In the genomic region with DNA sequence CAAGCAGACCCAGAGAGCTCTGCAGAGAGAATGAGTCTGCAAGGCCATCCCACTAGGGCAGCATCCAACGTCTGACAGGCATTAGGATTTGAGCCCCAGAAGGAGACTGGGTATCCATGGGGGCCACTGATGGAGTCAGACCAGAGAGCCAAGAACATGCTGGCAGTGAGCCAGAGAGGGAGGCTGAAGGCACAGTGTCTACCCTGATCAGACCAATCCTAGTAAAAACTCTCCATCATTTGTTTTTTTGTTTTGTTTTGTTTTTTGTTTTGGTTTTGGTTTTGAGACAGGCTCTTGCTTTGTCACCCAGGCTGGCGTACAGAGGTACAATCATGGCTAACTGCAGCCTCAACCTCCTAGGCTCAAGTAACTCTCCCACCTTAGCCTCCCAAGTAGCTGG, we compare ENCODE assay signal across 21 cellular contexts.
A peak's percentile ranks its signal among the peaks of the same experiment; 100 is the strongest.
DNase-seq lines count a peak whose midpoint lies in the region; ATAC-seq and TF ChIP-seq lines count a peak whose summit lies in the region.
"Had no signal": no experiment of that assay in that cellular context is flagged by ENCODE, and none has a peak within 500 bp of the region (broad histone marks: within the 10 kb centered on the region; RNA-seq: fewer than 3 reads in every experiment).

No MANE protein-coding gene starts in this region.

- H2AFZ ChIP-seq in GM23248, result no peak overlapping the region

- 54 to 56% methylated on average over 2 of the region's 2 CpGs for WGBS in GM23248 (ENCODE audit: low coverage in 1 of 2, low lambda C conversion rate in 2 of 2, missing lambda C conversion rate in 2 of 2), 2 experiments

- CTCF ChIA-PET in activated CD8-positive, alpha-beta T cell treated with anti-CD3 and anti-CD28 coated beads, Interleukin-2, amount 10 ng/mL, durations not matched to agents 7 days and 5 days (lab: Charles Lee), result interaction anchor here (1.4 to 4.9 kb wide), 4 partner anchors 12 to 75 kb away, joined by 4 to 33 read pairs (median 4); no protein-coding TSS in a partner anchor
- CTCF ChIA-PET in activated CD8-positive, alpha-beta T cell treated with anti-CD3 and anti-CD28 coated beads for 36 hours (lab: Charles Lee), result interaction anchor here (1.9 kb wide), 1 partner anchor 22 kb away, joined by 8 read pairs; no protein-coding TSS in a partner anchor

- no peaks in the 10 kb centered on the region for H3K9me2 ChIP-seq in GM23248 (ENCODE audit: insufficient read depth)

- intact Hi-C loops in activated CD8-positive, alpha-beta T cell treated with anti-CD3 and anti-CD28 coated beads for 36 hours (cut with micrococcal nuclease), result no loop called here

- H3K4me1 ChIP-seq in GM23248 (ENCODE audit: insufficient read depth), result peaks cover 13% of the 10 kb centered on the region; the same call in 1 of the 2 replicates

- no peak overlapping the region for H3K4me3 Mint-ChIP-seq in activated CD8-positive, alpha-beta T cell treated with anti-CD3 and anti-CD28 coated beads, Interleukin-2, amount 10 ng/mL, durations not matched to agents 7 days and 5 days
- no peak overlapping the region for H3K4me3 Mint-ChIP-seq in activated CD8-positive, alpha-beta T cell treated with anti-CD3 and anti-CD28 coated beads for 36 hours
- H3K4me3 Mint-ChIP-seq in T-helper 17 cell, result no peak overlapping the region
- H3K4me3 Mint-ChIP-seq: B cell, CD14-positive monocyte had no signal

- H3K9me3 Mint-ChIP-seq in activated CD8-positive, alpha-beta T cell treated with anti-CD3 and anti-CD28 coated beads, Interleukin-2, amount 10 ng/mL, durations not matched to agents 7 days and 5 days (ENCODE audit: insufficient read depth), result peaks cover 6% of the 10 kb centered on the region
- peaks cover 4% of the 10 kb centered on the region for H3K9me3 Mint-ChIP-seq in activated CD8-positive, alpha-beta T cell treated with anti-CD3 and anti-CD28 coated beads for 36 hours

- in situ Hi-C loops in brain microvascular endothelial cell (cut with HindIII; ENCODE audit: low pct_ligation_motif_present, low sequenced_read_pairs) (no loop called here), GM23248 (cut with MboI) (loop anchor here (25.0 kb wide), 1 partner anchor 725 kb away; no protein-coding TSS in a partner anchor)

- H3K4me3 ChIP-seq in brain microvascular endothelial cell (ENCODE audit: low read depth, low read length), result no peak overlapping the region
- H3K4me3 ChIP-seq in GM23248, result no peak overlapping the region

- H3K9ac ChIP-seq in GM23248, result no peak overlapping the region

- H4K20me1 ChIP-seq in GM23248 (ENCODE audit: insufficient read depth), result no peaks in the 10 kb centered on the region

- peaks cover 29% of the 10 kb centered on the region for H3K4me1 Mint-ChIP-seq in activated CD8-positive, alpha-beta T cell treated with anti-CD3 and anti-CD28 coated beads, Interleukin-2, amount 10 ng/mL, durations not matched to agents 7 days and 5 days (ENCODE audit: low read depth)
- H3K4me1 Mint-ChIP-seq in activated CD8-positive, alpha-beta T cell treated with anti-CD3 and anti-CD28 coated beads for 36 hours (ENCODE audit: low read depth), result peaks cover 11% of the 10 kb centered on the region
- H3K4me1 Mint-ChIP-seq in T-helper 17 cell, result no peaks in the 10 kb centered on the region
- H3K4me1 Mint-ChIP-seq: B cell had no signal

- TF ChIP-seq CTCF in activated CD8-positive, alpha-beta T cell treated with anti-CD3 and anti-CD28 coated beads for 36 hours (IDR thresholded peaks at IDR 0.05), result no peak
- TF ChIP-seq CTCF in brain microvascular endothelial cell (IDR thresholded peaks at IDR 0.05; ENCODE audit: low read depth, low read length, missing control alignments), result no peak

- DNase-seq in activated CD8-positive, alpha-beta T cell treated with anti-CD3 and anti-CD28 coated beads, Interleukin-2, amount 10 ng/mL, durations not matched to agents 7 days and 5 days, result no peak
- no peak for DNase-seq in activated CD8-positive, alpha-beta T cell treated with anti-CD3 and anti-CD28 coated beads for 36 hours
- DNase-seq in T-helper 17 cell, result no peak
- DNase-seq in medulla oblongata (ENCODE audit: extremely low spot score), result peak; percentile 17
- no peak for DNase-seq in DMS53 treated with DMSO at 0.1 percent for 48 hours (lab: John Stamatoyannopoulos, UW; ENCODE audit: unreplicated experiment)
- DNase-seq in brain microvascular endothelial cell, result no peak
- no peak for DNase-seq in GM23248
- DNase-seq: DMS53; EL; GOT3; HCEC 1CT; KG1; NCI-H1092 treated with DMSO at 0.1 percent for 48 hours; NCI-H1436 treated with DMSO at 0.1 percent for 48 hours; NCI-H1930; NCI-H69; NK-92 treated with Interleukin-12 subunit alpha and Interleukin-12 subunit beta, amount 100 ng/mL, for 24 hours; SIG-M5 had no signal

- H3K4me2 ChIP-seq in GM23248 (ENCODE audit: unreplicated experiment), result no peak overlapping the region

- no peak overlapping the region for H3K27ac Mint-ChIP-seq in activated CD8-positive, alpha-beta T cell treated with anti-CD3 and anti-CD28 coated beads, Interleukin-2, amount 10 ng/mL, durations not matched to agents 7 days and 5 days
- no peak overlapping the region for H3K27ac Mint-ChIP-seq in activated CD8-positive, alpha-beta T cell treated with anti-CD3 and anti-CD28 coated beads for 36 hours
- H3K27ac Mint-ChIP-seq in T-helper 17 cell, result peak overlapping the region; percentile 34
- H3K27ac Mint-ChIP-seq: B cell had no signal

- H3K27ac ChIP-seq in brain microvascular endothelial cell (no peak overlapping the region), GM23248 (no peak overlapping the region)

- POLR2A ChIA-PET in activated CD8-positive, alpha-beta T cell treated with anti-CD3 and anti-CD28 coated beads, Interleukin-2, amount 10 ng/mL, durations not matched to agents 7 days and 5 days (lab: Charles Lee), result no interaction called here
- POLR2A ChIA-PET in activated CD8-positive, alpha-beta T cell treated with anti-CD3 and anti-CD28 coated beads for 36 hours (lab: Charles Lee), result interaction anchor here (1.3 kb wide), 1 partner anchor 11 kb away, joined by 4 read pairs; no protein-coding TSS in a partner anchor

- no peaks in the 10 kb centered on the region for H3K27me3 Mint-ChIP-seq in activated CD8-positive, alpha-beta T cell treated with anti-CD3 and anti-CD28 coated beads, Interleukin-2, amount 10 ng/mL, durations not matched to agents 7 days and 5 days (ENCODE audit: low read depth)
- H3K27me3 Mint-ChIP-seq in activated CD8-positive, alpha-beta T cell treated with anti-CD3 and anti-CD28 coated beads for 36 hours, result no peaks in the 10 kb centered on the region
- peaks cover 7% of the 10 kb centered on the region for H3K27me3 Mint-ChIP-seq in T-helper 17 cell
- H3K27me3 Mint-ChIP-seq: B cell had no signal

- peak; percentile 30 for ATAC-seq in activated CD8-positive, alpha-beta T cell treated with anti-CD3 and anti-CD28 coated beads, Interleukin-2, amount 10 ng/mL, durations not matched to agents 7 days and 5 days
- no peak for ATAC-seq in activated CD8-positive, alpha-beta T cell treated with anti-CD3 and anti-CD28 coated beads for 36 hours
- ATAC-seq in T-helper 17 cell, result no peak
- ATAC-seq: SK-N-SH treated with all-trans-retinoic acid at 6 μM for 48 hours had no signal

- no peaks in the 10 kb centered on the region for H3K79me2 ChIP-seq in GM23248 (ENCODE audit: insufficient read depth)

- H3K27me3 ChIP-seq in brain microvascular endothelial cell (replicated peaks) (no peaks in the 10 kb centered on the region), GM23248 (replicated peaks; ENCODE audit: insufficient read depth) (no peaks in the 10 kb centered on the region)

- H3K36me3 ChIP-seq in brain microvascular endothelial cell (replicated peaks) (no peaks in the 10 kb centered on the region), GM23248 (ENCODE audit: low read depth) (no peaks in the 10 kb centered on the region)

- H3K36me3 Mint-ChIP-seq in activated CD8-positive, alpha-beta T cell treated with anti-CD3 and anti-CD28 coated beads, Interleukin-2, amount 10 ng/mL, durations not matched to agents 7 days and 5 days (ENCODE audit: low read depth), result peaks cover 9% of the 10 kb centered on the region
- H3K36me3 Mint-ChIP-seq in activated CD8-positive, alpha-beta T cell treated with anti-CD3 and anti-CD28 coated beads for 36 hours (ENCODE audit: low read depth), result peaks cover 3% of the 10 kb centered on the region
- no peaks in the 10 kb centered on the region for H3K36me3 Mint-ChIP-seq in T-helper 17 cell (ENCODE audit: low read depth)
- H3K36me3 Mint-ChIP-seq: CD14-positive monocyte had no signal

- H3K9me3 ChIP-seq in T-helper 17 cell (ENCODE audit: control insufficient read depth, low read length, poor library complexity, severe bottlenecking) (no peaks in the 10 kb centered on the region), GM23248 (ENCODE audit: low read depth) (no peaks in the 10 kb centered on the region)

- H3F3A ChIP-seq in GM23248 (ENCODE audit: insufficient read depth), result no peaks in the 10 kb centered on the region
